2 cellular contexts compared by ENCODE assay signal in the genomic region with DNA sequence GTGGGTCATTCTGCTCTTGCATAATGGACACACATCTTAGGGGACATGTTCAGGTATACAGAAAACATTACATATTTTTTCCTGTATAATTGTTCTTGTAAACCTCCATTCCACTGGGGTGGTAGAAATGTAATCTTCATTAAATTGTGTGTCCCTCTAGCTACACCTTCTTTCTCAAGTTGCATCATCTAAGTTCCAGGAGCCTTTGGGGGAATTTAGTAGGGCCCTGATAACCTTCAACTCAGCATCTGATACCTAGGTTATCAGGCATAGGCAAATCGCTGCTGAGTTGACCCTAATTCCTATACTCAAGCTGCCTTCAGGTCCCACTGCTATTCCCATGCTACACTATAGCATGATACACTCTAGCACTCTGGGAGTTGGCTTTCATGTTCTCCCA.
TF ChIP-seq lines count a peak whose summit lies in the region.

No MANE protein-coding gene starts in this region.

TF ChIP-seq in GM12878, 131 proteins besides CTCF, POLR2A, EP300 and RAD21:
- no peak for TF ChIP-seq ZNF24 (IDR thresholded peaks at IDR 0.05)
- no peak for TF ChIP-seq USF2 (IDR thresholded peaks at IDR 0.05; ENCODE audit: borderline replicate concordance, low read depth, low read length)
- TF ChIP-seq, protein P1, sequence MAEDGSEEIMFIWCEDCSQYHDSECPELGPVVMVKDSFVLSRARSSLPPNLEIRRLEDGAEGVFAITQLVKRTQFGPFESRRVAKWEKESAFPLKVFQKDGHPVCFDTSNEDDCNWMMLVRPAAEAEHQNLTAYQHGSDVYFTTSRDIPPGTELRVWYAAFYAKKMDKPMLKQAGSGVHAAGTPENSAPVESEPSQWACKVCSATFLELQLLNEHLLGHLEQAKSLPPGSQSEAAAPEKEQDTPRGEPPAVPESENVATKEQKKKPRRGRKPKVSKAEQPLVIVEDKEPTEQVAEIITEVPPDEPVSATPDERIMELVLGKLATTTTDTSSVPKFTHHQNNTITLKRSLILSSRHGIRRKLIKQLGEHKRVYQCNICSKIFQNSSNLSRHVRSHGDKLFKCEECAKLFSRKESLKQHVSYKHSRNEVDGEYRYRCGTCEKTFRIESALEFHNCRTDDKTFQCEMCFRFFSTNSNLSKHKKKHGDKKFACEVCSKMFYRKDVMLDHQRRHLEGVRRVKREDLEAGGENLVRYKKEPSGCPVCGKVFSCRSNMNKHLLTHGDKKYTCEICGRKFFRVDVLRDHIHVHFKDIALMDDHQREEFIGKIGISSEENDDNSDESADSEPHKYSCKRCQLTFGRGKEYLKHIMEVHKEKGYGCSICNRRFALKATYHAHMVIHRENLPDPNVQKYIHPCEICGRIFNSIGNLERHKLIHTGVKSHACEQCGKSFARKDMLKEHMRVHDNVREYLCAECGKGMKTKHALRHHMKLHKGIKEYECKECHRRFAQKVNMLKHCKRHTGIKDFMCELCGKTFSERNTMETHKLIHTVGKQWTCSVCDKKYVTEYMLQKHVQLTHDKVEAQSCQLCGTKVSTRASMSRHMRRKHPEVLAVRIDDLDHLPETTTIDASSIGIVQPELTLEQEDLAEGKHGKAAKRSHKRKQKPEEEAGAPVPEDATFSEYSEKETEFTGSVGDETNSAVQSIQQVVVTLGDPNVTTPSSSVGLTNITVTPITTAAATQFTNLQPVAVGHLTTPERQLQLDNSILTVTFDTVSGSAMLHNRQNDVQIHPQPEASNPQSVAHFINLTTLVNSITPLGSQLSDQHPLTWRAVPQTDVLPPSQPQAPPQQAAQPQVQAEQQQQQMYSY (CRISPR knock-in tag; IDR thresholded peaks at IDR 0.05): no peak
- TF ChIP-seq PAX5 (IDR thresholded peaks at IDR 0.05; ENCODE audit: borderline replicate concordance, low read depth, low read length): no peak
- TF ChIP-seq GATAD2B (conservative IDR thresholded peaks at IDR 0.05; ENCODE audit: low read depth): no peak
- TF ChIP-seq CHD1 (IDR thresholded peaks at IDR 0.05; ENCODE audit: low read depth, low read length): no peak
- no peak for TF ChIP-seq MTA2 (IDR thresholded peaks at IDR 0.05; ENCODE audit: low read depth)
- no peak for TF ChIP-seq ZBED1 (IDR thresholded peaks at IDR 0.05; ENCODE audit: borderline replicate concordance)
- TF ChIP-seq ZBTB11 (CRISPR knock-in tag; IDR thresholded peaks at IDR 0.05): no peak
- TF ChIP-seq SREBF1 (IDR thresholded peaks at IDR 0.05; ENCODE audit: low read length): no peak
- no peak for TF ChIP-seq E2F8 (IDR thresholded peaks at IDR 0.05; ENCODE audit: low read depth, partially characterized antibody)

TF ChIP-seq in H1, 55 proteins besides CTCF, POLR2A, EP300 and RAD21:
- TF ChIP-seq SIRT6 (IDR thresholded peaks at IDR 0.05; ENCODE audit: low read length): no peak
- no peak for TF ChIP-seq SP1 (IDR thresholded peaks at IDR 0.05; ENCODE audit: low read depth, low read length)
- TF ChIP-seq SAP30 (IDR thresholded peaks at IDR 0.05; ENCODE audit: insufficient read depth, insufficient replicate concordance, low read length): no peak
- TF ChIP-seq GTF2F1 (IDR thresholded peaks at IDR 0.05; ENCODE audit: borderline replicate concordance, low read depth, low read length): no peak
- no peak for TF ChIP-seq BCL11A (IDR thresholded peaks at IDR 0.05; ENCODE audit: low read depth in 2 of 2, low read length in 2 of 2)
- no peak for TF ChIP-seq HDAC2 (IDR thresholded peaks at IDR 0.05; ENCODE audit: borderline replicate concordance in 1 of 2, low read depth in 2 of 2, low read length in 2 of 2)
- no peak for TF ChIP-seq SIX5 (IDR thresholded peaks at IDR 0.05; ENCODE audit: low read depth, low read length)
- no peak for TF ChIP-seq MAFK (IDR thresholded peaks at IDR 0.05; ENCODE audit: low read depth, low read length)
- no peak for TF ChIP-seq SP4 (IDR thresholded peaks at IDR 0.05; ENCODE audit: low read length)
- TF ChIP-seq SUZ12 (IDR thresholded peaks at IDR 0.05; ENCODE audit: low read length): no peak
- no peak for TF ChIP-seq CBX8 (IDR thresholded peaks at IDR 0.05; ENCODE audit: borderline replicate concordance, low read depth, low read length)
- TF ChIP-seq, protein P2, sequence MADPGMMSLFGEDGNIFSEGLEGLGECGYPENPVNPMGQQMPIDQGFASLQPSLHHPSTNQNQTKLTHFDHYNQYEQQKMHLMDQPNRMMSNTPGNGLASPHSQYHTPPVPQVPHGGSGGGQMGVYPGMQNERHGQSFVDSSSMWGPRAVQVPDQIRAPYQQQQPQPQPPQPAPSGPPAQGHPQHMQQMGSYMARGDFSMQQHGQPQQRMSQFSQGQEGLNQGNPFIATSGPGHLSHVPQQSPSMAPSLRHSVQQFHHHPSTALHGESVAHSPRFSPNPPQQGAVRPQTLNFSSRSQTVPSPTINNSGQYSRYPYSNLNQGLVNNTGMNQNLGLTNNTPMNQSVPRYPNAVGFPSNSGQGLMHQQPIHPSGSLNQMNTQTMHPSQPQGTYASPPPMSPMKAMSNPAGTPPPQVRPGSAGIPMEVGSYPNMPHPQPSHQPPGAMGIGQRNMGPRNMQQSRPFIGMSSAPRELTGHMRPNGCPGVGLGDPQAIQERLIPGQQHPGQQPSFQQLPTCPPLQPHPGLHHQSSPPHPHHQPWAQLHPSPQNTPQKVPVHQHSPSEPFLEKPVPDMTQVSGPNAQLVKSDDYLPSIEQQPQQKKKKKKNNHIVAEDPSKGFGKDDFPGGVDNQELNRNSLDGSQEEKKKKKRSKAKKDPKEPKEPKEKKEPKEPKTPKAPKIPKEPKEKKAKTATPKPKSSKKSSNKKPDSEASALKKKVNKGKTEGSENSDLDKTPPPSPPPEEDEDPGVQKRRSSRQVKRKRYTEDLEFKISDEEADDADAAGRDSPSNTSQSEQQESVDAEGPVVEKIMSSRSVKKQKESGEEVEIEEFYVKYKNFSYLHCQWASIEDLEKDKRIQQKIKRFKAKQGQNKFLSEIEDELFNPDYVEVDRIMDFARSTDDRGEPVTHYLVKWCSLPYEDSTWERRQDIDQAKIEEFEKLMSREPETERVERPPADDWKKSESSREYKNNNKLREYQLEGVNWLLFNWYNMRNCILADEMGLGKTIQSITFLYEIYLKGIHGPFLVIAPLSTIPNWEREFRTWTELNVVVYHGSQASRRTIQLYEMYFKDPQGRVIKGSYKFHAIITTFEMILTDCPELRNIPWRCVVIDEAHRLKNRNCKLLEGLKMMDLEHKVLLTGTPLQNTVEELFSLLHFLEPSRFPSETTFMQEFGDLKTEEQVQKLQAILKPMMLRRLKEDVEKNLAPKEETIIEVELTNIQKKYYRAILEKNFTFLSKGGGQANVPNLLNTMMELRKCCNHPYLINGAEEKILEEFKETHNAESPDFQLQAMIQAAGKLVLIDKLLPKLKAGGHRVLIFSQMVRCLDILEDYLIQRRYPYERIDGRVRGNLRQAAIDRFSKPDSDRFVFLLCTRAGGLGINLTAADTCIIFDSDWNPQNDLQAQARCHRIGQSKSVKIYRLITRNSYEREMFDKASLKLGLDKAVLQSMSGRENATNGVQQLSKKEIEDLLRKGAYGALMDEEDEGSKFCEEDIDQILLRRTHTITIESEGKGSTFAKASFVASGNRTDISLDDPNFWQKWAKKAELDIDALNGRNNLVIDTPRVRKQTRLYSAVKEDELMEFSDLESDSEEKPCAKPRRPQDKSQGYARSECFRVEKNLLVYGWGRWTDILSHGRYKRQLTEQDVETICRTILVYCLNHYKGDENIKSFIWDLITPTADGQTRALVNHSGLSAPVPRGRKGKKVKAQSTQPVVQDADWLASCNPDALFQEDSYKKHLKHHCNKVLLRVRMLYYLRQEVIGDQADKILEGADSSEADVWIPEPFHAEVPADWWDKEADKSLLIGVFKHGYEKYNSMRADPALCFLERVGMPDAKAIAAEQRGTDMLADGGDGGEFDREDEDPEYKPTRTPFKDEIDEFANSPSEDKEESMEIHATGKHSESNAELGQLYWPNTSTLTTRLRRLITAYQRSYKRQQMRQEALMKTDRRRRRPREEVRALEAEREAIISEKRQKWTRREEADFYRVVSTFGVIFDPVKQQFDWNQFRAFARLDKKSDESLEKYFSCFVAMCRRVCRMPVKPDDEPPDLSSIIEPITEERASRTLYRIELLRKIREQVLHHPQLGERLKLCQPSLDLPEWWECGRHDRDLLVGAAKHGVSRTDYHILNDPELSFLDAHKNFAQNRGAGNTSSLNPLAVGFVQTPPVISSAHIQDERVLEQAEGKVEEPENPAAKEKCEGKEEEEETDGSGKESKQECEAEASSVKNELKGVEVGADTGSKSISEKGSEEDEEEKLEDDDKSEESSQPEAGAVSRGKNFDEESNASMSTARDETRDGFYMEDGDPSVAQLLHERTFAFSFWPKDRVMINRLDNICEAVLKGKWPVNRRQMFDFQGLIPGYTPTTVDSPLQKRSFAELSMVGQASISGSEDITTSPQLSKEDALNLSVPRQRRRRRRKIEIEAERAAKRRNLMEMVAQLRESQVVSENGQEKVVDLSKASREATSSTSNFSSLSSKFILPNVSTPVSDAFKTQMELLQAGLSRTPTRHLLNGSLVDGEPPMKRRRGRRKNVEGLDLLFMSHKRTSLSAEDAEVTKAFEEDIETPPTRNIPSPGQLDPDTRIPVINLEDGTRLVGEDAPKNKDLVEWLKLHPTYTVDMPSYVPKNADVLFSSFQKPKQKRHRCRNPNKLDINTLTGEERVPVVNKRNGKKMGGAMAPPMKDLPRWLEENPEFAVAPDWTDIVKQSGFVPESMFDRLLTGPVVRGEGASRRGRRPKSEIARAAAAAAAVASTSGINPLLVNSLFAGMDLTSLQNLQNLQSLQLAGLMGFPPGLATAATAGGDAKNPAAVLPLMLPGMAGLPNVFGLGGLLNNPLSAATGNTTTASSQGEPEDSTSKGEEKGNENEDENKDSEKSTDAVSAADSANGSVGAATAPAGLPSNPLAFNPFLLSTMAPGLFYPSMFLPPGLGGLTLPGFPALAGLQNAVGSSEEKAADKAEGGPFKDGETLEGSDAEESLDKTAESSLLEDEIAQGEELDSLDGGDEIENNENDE (IDR thresholded peaks at IDR 0.05; ENCODE audit: insufficient replicate concordance, low read length): no peak
- TF ChIP-seq POLR2AphosphoS5 (IDR thresholded peaks at IDR 0.05; ENCODE audit: low read depth, low read length): no peak
- TF ChIP-seq SRF (IDR thresholded peaks at IDR 0.05; ENCODE audit: low read depth, low read length): no peak
- no peak for TF ChIP-seq ASH2L (IDR thresholded peaks at IDR 0.05; ENCODE audit: low read length)
- no peak for TF ChIP-seq RNF2 (IDR thresholded peaks at IDR 0.05; ENCODE audit: borderline replicate concordance, low read depth, low read length, missing control alignments, poor library complexity, severe bottlenecking)
- no peak for TF ChIP-seq KDM5A (IDR thresholded peaks at IDR 0.05; ENCODE audit: low read length)
- no peak for TF ChIP-seq TEAD4 (IDR thresholded peaks at IDR 0.05; ENCODE audit: low read depth, low read length)
- no peak for TF ChIP-seq MAX (IDR thresholded peaks at IDR 0.05)
